In the genomic region with DNA sequence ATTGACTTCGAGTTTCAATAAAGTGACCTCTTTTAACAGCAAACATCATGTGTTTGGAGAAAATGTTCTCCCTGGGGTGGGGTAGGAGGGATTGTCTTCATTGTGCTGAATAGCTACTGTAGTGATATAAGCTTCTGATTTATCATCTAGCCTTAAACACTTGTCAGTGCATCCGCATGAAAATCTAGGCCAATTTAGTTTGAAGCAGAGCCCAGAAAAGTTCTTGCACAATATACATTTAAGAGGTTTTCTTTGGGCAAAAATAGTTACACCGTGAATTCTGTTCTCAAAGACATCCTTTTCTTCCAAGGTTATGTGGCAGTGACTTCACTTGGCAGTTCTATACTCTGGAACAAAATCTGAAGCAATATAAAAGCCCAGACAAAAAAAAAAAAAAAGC, we compare ENCODE assay signal across 26 cellular contexts.
DNase-seq lines count a peak whose midpoint lies in the region; ATAC-seq and TF ChIP-seq lines count a peak whose summit lies in the region.
"Had no signal": no experiment of that assay in that cellular context is flagged by ENCODE, and none has a peak within 500 bp of the region (broad histone marks: within the 10 kb centered on the region; RNA-seq: fewer than 3 reads in every experiment).

No MANE protein-coding gene starts in this region.

- DNase-seq in A172 (ENCODE audit: low spot score): peak; percentile 9
- peak; percentile 69 for DNase-seq in GM04504 (ENCODE audit: low read depth)
- DNase-seq in fibroblast of gingiva (ENCODE audit: low read depth): peak; percentile 65
- DNase-seq in middle frontal gyrus (ENCODE audit: extremely low spot score, low spot score): peak; percentile 50
- no peak for DNase-seq in NAMALWA (ENCODE audit: low spot score)
- no peak for DNase-seq in heart right ventricle
- DNase-seq in activated T-cell treated with anti-CD3 and anti-CD28 coated beads, Interleukin-2, amount 50 U/mL, for 4 hours: no peak
- DNase-seq: activated CD4-positive, alpha-beta T cell treated with anti-CD3 and anti-CD28 coated beads, Interleukin-2, amount 50 U/mL, for 4 hours; activated CD8-positive, alpha-beta memory T cell treated with anti-CD3 and anti-CD28 coated beads, Interleukin-2, amount 50 U/mL, for 48 hours; activated effector memory CD4-positive, alpha-beta T cell treated with anti-CD3 and anti-CD28 coated beads, Interleukin-2, amount 50 U/mL, for 16 hours; CD4-positive, CD25-positive, alpha-beta regulatory T cell; DMS153; H7; KG1; NCI-H1930; NCI-H226; PC-9; SJCRH30; stimulated activated CD4-positive, alpha-beta T cell treated with anti-CD3 and anti-CD28 coated beads, Interleukin-12 subunit alpha, Interleukin-12 subunit beta, amount 100 ng/mL, for 4 hours; upper lobe of right lung; WERI-Rb-1 had no signal

- WGBS in heart right ventricle, 2 donors: 67 to 74% methylated on average over 3 of the region's 3 CpGs

- H3K4me1 Mint-ChIP-seq in activated T-cell treated with anti-CD3 and anti-CD28 coated beads, Interleukin-2, amount 50 U/mL, for 4 hours (ENCODE audit: low read depth): no peaks in the 10 kb centered on the region

- intact Hi-C loops in heart right ventricle (cut with DNase I): no loop called here

- H3K27me3 ChIP-seq in heart right ventricle: no peaks in the 10 kb centered on the region
- H3K27me3 ChIP-seq: adrenal gland, neutrophil, SJCRH30, upper lobe of right lung had no signal

- TF ChIP-seq CTCF in heart right ventricle (IDR thresholded peaks at IDR 0.05): no peak

- H3K9me3 ChIP-seq in heart right ventricle: peaks cover 0 to 4% (median 0%) of the 10 kb centered on the region in 11 donors
- H3K9me3 ChIP-seq: adrenal gland, neutrophil, SJCRH30, upper lobe of right lung had no signal

- no peak overlapping the region for H3K4me3 ChIP-seq in heart right ventricle
- H3K4me3 ChIP-seq: adrenal gland, PC-9, SJCRH30, upper lobe of right lung had no signal

- H3K4me3 Mint-ChIP-seq in activated T-cell treated with anti-CD3 and anti-CD28 coated beads, Interleukin-2, amount 50 U/mL, for 4 hours: no peak overlapping the region
- H3K4me3 Mint-ChIP-seq: CD4-positive, CD25-positive, alpha-beta regulatory T cell; T-helper 2 cell treated with Interferon-gamma antibody and Interleukin-4, amounts not matched to agents 5 μg/mL and 100 μg/mL, for 36 hours had no signal

- H3K36me3 Mint-ChIP-seq in activated T-cell treated with anti-CD3 and anti-CD28 coated beads, Interleukin-2, amount 50 U/mL, for 4 hours (ENCODE audit: insufficient read depth): no peaks in the 10 kb centered on the region
- H3K36me3 Mint-ChIP-seq: CD4-positive, CD25-positive, alpha-beta regulatory T cell had no signal

- H3K27me3 Mint-ChIP-seq in activated T-cell treated with anti-CD3 and anti-CD28 coated beads, Interleukin-2, amount 50 U/mL, for 4 hours (ENCODE audit: low read depth): no peaks in the 10 kb centered on the region

- no peaks in the 10 kb centered on the region for H3K36me3 ChIP-seq in heart right ventricle
- H3K36me3 ChIP-seq: adrenal gland, neutrophil, SJCRH30, upper lobe of right lung, WERI-Rb-1 had no signal

- no peaks in the 10 kb centered on the region for H3K4me1 ChIP-seq in heart right ventricle
- H3K4me1 ChIP-seq: adrenal gland, SJCRH30, upper lobe of right lung had no signal

- H3K9me3 Mint-ChIP-seq in activated T-cell treated with anti-CD3 and anti-CD28 coated beads, Interleukin-2, amount 50 U/mL, for 4 hours: no peaks in the 10 kb centered on the region
- H3K9me3 Mint-ChIP-seq: T-helper 2 cell treated with Interferon-gamma antibody and Interleukin-4, amounts not matched to agents 5 μg/mL and 100 μg/mL, for 36 hours had no signal

- ATAC-seq in heart right ventricle (no peak), HG03378 (IDR thresholded peaks at IDR 0.05; ENCODE audit: unreplicated experiment) (no peak)
- ATAC-seq in activated T-cell treated with anti-CD3 and anti-CD28 coated beads, Interleukin-2, amount 50 U/mL, for 4 hours: no peak
- ATAC-seq: upper lobe of right lung had no signal

- H3K27ac ChIP-seq in heart right ventricle: no peak overlapping the region
- H3K27ac ChIP-seq: adrenal gland, epithelial cell of prostate, neutrophil, PC-9, SJCRH30, upper lobe of right lung, WERI-Rb-1 had no signal

Comparison
In these comparisons a context has a peak if more than half of its experiments do, and no peak if none do; other contexts are left out.
1. DNase-seq: peak in A172 (single experiment), GM04504 (single experiment), fibroblast of gingiva (single experiment) and middle frontal gyrus (single experiment); none in NAMALWA (single experiment), heart right ventricle (0 of 2) and activated T-cell treated with anti-CD3 and anti-CD28 coated beads, Interleukin-2, amount 50 U/mL, for 4 hours (single experiment).